In the genomic region with DNA sequence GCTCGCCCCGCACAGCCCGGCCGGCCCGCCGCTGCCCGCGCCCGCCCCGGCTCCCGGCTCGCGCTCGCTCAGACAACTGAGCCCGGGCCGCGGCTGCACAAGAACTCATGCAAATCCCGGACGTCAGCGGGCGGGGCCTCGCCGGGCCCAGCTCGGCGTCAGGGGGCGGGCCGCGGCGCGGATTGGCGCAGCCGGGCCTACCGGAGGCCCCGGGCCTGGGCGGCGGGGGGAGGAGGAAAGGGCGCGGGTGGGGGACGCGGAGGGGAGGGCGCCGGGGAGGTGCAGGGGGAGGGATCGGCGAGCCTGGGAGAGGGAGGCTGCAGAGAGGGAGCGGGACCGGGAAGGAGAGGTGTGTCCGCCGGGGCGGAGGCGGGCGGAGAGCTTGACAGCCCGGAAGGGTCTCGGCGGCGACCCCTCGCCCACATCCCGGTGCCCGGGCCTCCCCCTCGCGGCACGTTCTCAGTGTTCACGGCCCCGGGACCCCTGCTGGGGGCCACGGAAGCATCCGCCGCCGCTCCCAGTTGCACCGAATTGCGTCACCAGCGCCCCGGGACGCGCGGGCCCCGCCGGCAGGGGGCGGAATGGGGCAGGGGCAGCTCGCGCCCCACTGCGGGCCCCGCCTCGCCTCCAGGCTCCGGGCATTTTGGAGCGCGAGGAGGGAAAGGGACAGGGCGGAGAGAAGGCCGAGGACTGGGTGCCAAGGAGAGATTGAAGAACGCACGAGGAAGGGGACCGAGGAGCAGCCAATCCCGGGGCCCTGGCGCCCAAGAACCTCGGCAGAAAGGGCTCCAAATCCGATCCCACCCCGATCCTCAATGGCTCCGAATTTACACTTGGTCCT, we compare ENCODE assay signal across 8 cellular contexts. TPM values are rescaled to one million over a fixed set of nuclear protein-coding genes. Genes with fewer than 3 reads are reported as not detected.
DNase-seq lines count a peak whose midpoint lies in the region; ATAC-seq, FAIRE-seq and TF ChIP-seq lines count a peak whose summit lies in the region.

Gene CBX4, minus strand, starts transcription at position 78 of the 841 bp plus-strand sequence. CDS start 189 bp downstream, outside the sequence.

- FAIRE-seq in GM12892 (lab: Jason Lieb, UNC), result peak; percentile 65

- peak; percentile 68 for ATAC-seq in HG02885 (IDR thresholded peaks at IDR 0.05; ENCODE audit: poor library complexity, unreplicated experiment)
- peak; percentile 84 for ATAC-seq in sciatic nerve
- ATAC-seq in HG03378 (IDR thresholded peaks at IDR 0.05; ENCODE audit: unreplicated experiment), result no peak

- intact Hi-C loops in sciatic nerve (cut with DNase I), result loop anchor here (5.0 to 10.0 kb wide), 2 partner anchors 47 to 145 kb away; no protein-coding TSS in a partner anchor

- TF ChIP-seq POLR2A in GM12892 (IDR thresholded peaks at IDR 0.05; ENCODE audit: low read depth, low read length), result peak; percentile 80; the same call in 1 of the 2 replicates

- DNase-seq in GM12892 (ENCODE audit: insufficient read length), result peak; percentile 93
- DNase-seq in NCI-H2029 treated with DMSO at 0.1 percent for 48 hours (lab: John Stamatoyannopoulos, UW), result peak; percentile 43
- DNase-seq in T1000 (lab: John Stamatoyannopoulos, UW), result peak; percentile 86
- DNase-seq in astrocyte of the hippocampus (ENCODE audit: low read depth, low spot score), result peak; percentile 97
- DNase-seq in hypothalamus (lab: John Stamatoyannopoulos, UW), result peak; percentile 18 to 99 (median 92)
- DNase-seq in sciatic nerve (ENCODE audit: low spot score), result peak; percentile 97

RNA-seq across cellular contexts. Expression of gene CBX4, which starts in this region (rescaled TPM):
- polyA plus RNA-seq in GM12892 (2012; ENCODE audit: missing spikeins), result 4.1 TPM
- total RNA-seq in sciatic nerve, result 16.8 TPM

Comparison
In these comparisons a context has a peak if more than half of its experiments do, and no peak if none do; other contexts are left out.
1. DNase-seq: peak in every context shown above with its lines; median percentile 97 in astrocyte of the hippocampus; 97 in sciatic nerve; 93 in GM12892; 92 in hypothalamus; 86 in T1000; 43 in NCI-H2029 treated with DMSO at 0.1 percent for 48 hours.